ENCODE assay signal across 1 cellular context in genomic region chr13:64529874-64530485, GRCh38.
TF ChIP-seq lines count a peak whose summit lies in the region.

No MANE protein-coding gene starts in this region.

TF ChIP-seq in HepG2, 621 proteins besides CTCF, POLR2A, EP300 and RAD21 (continued from another document):
- TF ChIP-seq ZNF318 (CRISPR knock-in tag; IDR thresholded peaks at IDR 0.05) (no peak), ZFX (CRISPR knock-in tag; IDR thresholded peaks at IDR 0.05; ENCODE audit: low read depth) (no peak), FOXK1 (CRISPR knock-in tag; IDR thresholded peaks at IDR 0.05; ENCODE audit: borderline replicate concordance, low read depth) (no peak), ZNF570 (CRISPR knock-in tag; IDR thresholded peaks at IDR 0.05; ENCODE audit: borderline replicate concordance) (no peak), E2F5 (CRISPR knock-in tag; conservative IDR thresholded peaks at IDR 0.05) (no peak), ZNF292 (CRISPR knock-in tag; IDR thresholded peaks at IDR 0.05; ENCODE audit: borderline replicate concordance, low read depth) (no peak), CSRNP1 (CRISPR knock-in tag; IDR thresholded peaks at IDR 0.05) (no peak), ZKSCAN1 (IDR thresholded peaks at IDR 0.05; ENCODE audit: low read length) (no peak), AKAP8 (CRISPR knock-in tag; IDR thresholded peaks at IDR 0.05) (no peak), TGIF2 (CRISPR knock-in tag; IDR thresholded peaks at IDR 0.05) (no peak), DRAP1 (CRISPR knock-in tag; IDR thresholded peaks at IDR 0.05) (no peak), THAP11 (CRISPR knock-in tag; IDR thresholded peaks at IDR 0.05) (no peak), ATAD3A (CRISPR knock-in tag; IDR thresholded peaks at IDR 0.05) (no peak)
